In genomic region chr17:1559743-1560581, GRCh38 we compare ENCODE assay signal across 14 cellular contexts. TPM values are rescaled to one million over a fixed set of nuclear protein-coding genes. Genes with fewer than 3 reads are reported as not detected.
A peak's percentile ranks its signal among the peaks of the same experiment; 100 is the strongest.
DNase-seq lines count a peak whose midpoint lies in the region; ATAC-seq and TF ChIP-seq lines count a peak whose summit lies in the region.
"Had no signal": no experiment of that assay in that cellular context is flagged by ENCODE, and none has a peak within 500 bp of the region (broad histone marks: within the 10 kb centered on the region; RNA-seq: fewer than 3 reads in every experiment).

No MANE protein-coding gene starts in this region.

- H3K4me1 ChIP-seq in mucosa of descending colon (ENCODE audit: low read depth) (peaks cover 36% of the 10 kb centered on the region), tibial nerve (peaks cover 0 to 74% (median 54%) of the 10 kb centered on the region in 4 donors)

- TF ChIP-seq EP300 in Ishikawa (IDR thresholded peaks at IDR 0.05; ENCODE audit: borderline replicate concordance) (no peak), tibial nerve (IDR thresholded peaks at IDR 0.05) (peak in 1 of 2 donors; percentile 21)

- DNase-seq in dermis blood vessel endothelial cell (peak; percentile 34), mucosa of descending colon (peak in 1 of 3 donors; percentile 60), tibial nerve (ENCODE audit: low spot score in 2 of 2) (no peak), DMS153 treated with DMSO at 0.1 percent for 48 hours (lab: John Stamatoyannopoulos, UW; ENCODE audit: unreplicated experiment) (no peak), SIG-M5 (lab: John Stamatoyannopoulos, UW) (no peak)
- DNase-seq: activated CD8-positive, alpha-beta memory T cell treated with anti-CD3 and anti-CD28 coated beads, Interleukin-2, amount 10 ng/mL, durations not matched to agents 7 days and 5 days; anterior cingulate cortex; NCI-H1048; NCI-H524 treated with DMSO at 0.1 percent for 48 hours; Right ventricle myocardium superior; stimulated activated naive CD4-positive, alpha-beta T cell had no signal

- H3K4me3 ChIP-seq in mucosa of descending colon (no peak overlapping the region), tibial nerve (peak overlapping the region in 2 of 4 donors; percentile 0 to 13)

- peak overlapping the region; percentile 28 to 92 (median 60) for H3K27ac ChIP-seq in tibial nerve
- H3K27ac ChIP-seq: epithelial cell of prostate had no signal

- TF ChIP-seq CTCF in mucosa of descending colon (IDR thresholded peaks at IDR 0.05) (no peak), tibial nerve (IDR thresholded peaks at IDR 0.05) (no peak)

- TF ChIP-seq RAD21 in Ishikawa (IDR thresholded peaks at IDR 0.05; ENCODE audit: low read depth) = no peak

- TF ChIP-seq POLR2A in tibial nerve (IDR thresholded peaks at IDR 0.05) = no peak

- 39 to 41% methylated on average over 19 of the region's 19 CpGs for WGBS in tibial nerve, 2 donors

- ATAC-seq in mucosa of descending colon (peak; percentile 25), GM21447 (IDR thresholded peaks at IDR 0.05; ENCODE audit: unreplicated experiment) (no peak)
- ATAC-seq: activated CD8-positive, alpha-beta memory T cell treated with anti-CD3 and anti-CD28 coated beads, Interleukin-2, amount 10 ng/mL, durations not matched to agents 7 days and 5 days had no signal

- intact Hi-C loops in mucosa of descending colon (cut with DNase I, micrococcal nuclease) = no loop called here

- H3K9me3 ChIP-seq in mucosa of descending colon (no peaks in the 10 kb centered on the region), tibial nerve (no peaks in the 10 kb centered on the region)

- H3K36me3 ChIP-seq in mucosa of descending colon (ENCODE audit: low read depth) (no peaks in the 10 kb centered on the region), tibial nerve (peaks cover 0 to 6% (median 0%) of the 10 kb centered on the region in 3 donors)

- no peaks in the 10 kb centered on the region for H3K27me3 ChIP-seq in tibial nerve

TF ChIP-seq in Ishikawa, 13 proteins besides CTCF, POLR2A, EP300 and RAD21:
- TF ChIP-seq TCF12 (IDR thresholded peaks at IDR 0.05; ENCODE audit: low read depth) (0 out of 2 replicates have a peak, but pooled peaks have one; percentile 15), ZBTB7A (IDR thresholded peaks at IDR 0.05; ENCODE audit: low read depth) (no peak), REST (IDR thresholded peaks at IDR 0.05; ENCODE audit: low read depth) (no peak), YY1 (IDR thresholded peaks at IDR 0.05; ENCODE audit: low read depth) (no peak), TEAD4 (IDR thresholded peaks at IDR 0.05) (no peak), CEBPB (IDR thresholded peaks at IDR 0.05) (no peak), CREB1 (IDR thresholded peaks at IDR 0.05; ENCODE audit: low read depth) (no peak), NFIC (IDR thresholded peaks at IDR 0.05) (0 out of 2 replicates have a peak, but pooled peaks have one; percentile 13), TAF1 (IDR thresholded peaks at IDR 0.05; ENCODE audit: low read depth) (no peak), MAX (IDR thresholded peaks at IDR 0.05) (no peak), FOXM1 (IDR thresholded peaks at IDR 0.05; ENCODE audit: borderline replicate concordance, low read depth) (no peak), EGR1 (IDR thresholded peaks at IDR 0.05) (no peak), USF1 (IDR thresholded peaks at IDR 0.05) (no peak)
TF ChIP-seq in Ishikawa: peak in this region for 2.

RNA-seq across cellular contexts. Expression of gene PITPNA, which starts 2.6 kb away (rescaled TPM):
- total RNA-seq in dermis blood vessel endothelial cell (18.5 and 29.6 TPM in 2 replicates), mucosa of descending colon (10 to 100 TPM; 63.3 to 90.8 (median 81.6) TPM), tibial nerve (10 to 100 TPM; 31.0 to 41.5 (median 39.3) TPM)

RNA-seq across cellular contexts. Expression of gene INPP5K, which starts 43.5 kb away (rescaled TPM):
- 74.7 and 88.0 TPM in 2 replicates for total RNA-seq in dermis blood vessel endothelial cell
- total RNA-seq in mucosa of descending colon = 10 to 100 TPM; 43.7 to 49.9 (median 47.6) TPM
- 100 to 1,000 TPM in 2 of 4 donors, 10 to 100 TPM in 2; 67.9 to 110 (median 95.2) TPM for total RNA-seq in tibial nerve
